In the genomic region with DNA sequence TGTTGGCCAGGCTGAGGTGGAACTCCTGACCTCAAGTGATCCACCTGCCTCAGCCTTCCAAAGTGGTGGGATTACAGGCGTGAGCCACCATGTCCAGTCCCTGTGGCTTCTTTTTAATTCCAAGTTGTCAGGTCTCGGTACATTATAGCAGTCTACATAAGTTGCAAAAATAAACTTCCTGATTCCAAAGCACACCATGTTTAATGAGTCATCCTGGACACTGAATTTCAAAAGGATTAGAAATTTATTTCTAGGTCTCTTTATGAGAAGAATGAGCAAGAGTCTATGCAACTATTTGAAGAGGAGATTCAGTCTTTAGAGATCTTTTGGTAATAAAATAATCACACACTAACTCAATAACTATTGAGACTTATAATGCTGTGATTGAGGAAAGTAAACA, we compare ENCODE assay signal across 19 cellular contexts.
DNase-seq lines count a peak whose midpoint lies in the region; TF ChIP-seq lines count a peak whose summit lies in the region.
"Had no signal": no experiment of that assay in that cellular context is flagged by ENCODE, and none has a peak within 500 bp of the region (broad histone marks: within the 10 kb centered on the region; RNA-seq: fewer than 3 reads in every experiment).

No MANE protein-coding gene starts in this region.

- POLR2A ChIA-PET in MCF 10A (lab: Yijun Ruan, JAX): interaction anchor here (0.6 kb wide), 1 partner anchor 19 kb away, joined by 4 read pairs; no protein-coding TSS in a partner anchor

- CTCF ChIA-PET in MCF 10A (lab: Yijun Ruan, JAX): no interaction called here

- H3K27ac ChIP-seq in breast epithelium (no peak overlapping the region), esophagus muscularis mucosa (replicated peaks in 1 of 4) (no peak overlapping the region)
- H3K27ac ChIP-seq: BLaER1 treated with 17β-estradiol and CSF1 and Interleukin-3, amounts not matched to agents 10 nM and 100 nM; HL-60; SK-N-MC had no signal

- H3K9me3 Mint-ChIP-seq in MCF 10A (ENCODE audit: unreplicated experiment): no peaks in the 10 kb centered on the region
- H3K9me3 Mint-ChIP-seq: H9 had no signal

- WGBS in esophagus muscularis mucosa: 61% methylated on average over 2 of the region's 2 CpGs

- H3K4me3 ChIP-seq in breast epithelium (no peak overlapping the region), MG63 (no peak overlapping the region), esophagus muscularis mucosa (no peak overlapping the region)
- H3K4me3 ChIP-seq: BLaER1 treated with 17β-estradiol and CSF1 and Interleukin-3, amounts not matched to agents 10 nM and 100 nM; SK-N-MC had no signal

- H3K27me3 Mint-ChIP-seq in MCF 10A (ENCODE audit: insufficient read depth, unreplicated experiment): no peaks in the 10 kb centered on the region

- no peak overlapping the region for H3K4me3 Mint-ChIP-seq in MCF 10A (ENCODE audit: unreplicated experiment)
- H3K4me3 Mint-ChIP-seq: H9 had no signal

- no peak for DNase-seq in MCF 10A (ENCODE audit: unreplicated experiment)
- no peak for DNase-seq in breast epithelium (ENCODE audit: low spot score in 2 of 2)
- DNase-seq in MG63: peak; percentile 16
- peak; percentile 15 for DNase-seq in glomerular visceral epithelial cell (ENCODE audit: extremely low spot score)
- DNase-seq in activated CD4-positive, alpha-beta T cell treated with anti-CD3 and anti-CD28 coated beads for 48 hours: no peak
- no peak for DNase-seq in esophagus muscularis mucosa (ENCODE audit: extremely low spot score)
- DNase-seq in NK-92 (lab: John Stamatoyannopoulos, UW; ENCODE audit: unreplicated experiment): no peak
- no peak for DNase-seq in cerebellum (ENCODE audit: low spot score)
- DNase-seq: DMS 273 treated with DMSO at 0.1 percent for 48 hours, H9, KBM-7, NCI-H1092, NCI-H146, NCI-H2081, NCI-H510A, NCI-H774 had no signal

- no peaks in the 10 kb centered on the region for H3K4me1 ChIP-seq in breast epithelium
- H3K4me1 ChIP-seq in esophagus muscularis mucosa: no peaks in the 10 kb centered on the region
- H3K4me1 ChIP-seq: BLaER1 treated with 17β-estradiol and CSF1 and Interleukin-3, amounts not matched to agents 10 nM and 100 nM had no signal

- intact Hi-C loops in MCF 10A (cut with micrococcal nuclease) (no loop called here), breast epithelium (cut with DNase I; ENCODE audit: low total_unique reads) (no loop called here), esophagus muscularis mucosa (cut with DNase I) (no loop called here)

- no peak for TF ChIP-seq CTCF in MCF 10A (IDR thresholded peaks at IDR 0.05; ENCODE audit: unreplicated experiment)
- no peak for TF ChIP-seq CTCF in breast epithelium (IDR thresholded peaks at IDR 0.05)
- no peak for TF ChIP-seq CTCF in esophagus muscularis mucosa (IDR thresholded peaks at IDR 0.05)

- TF ChIP-seq POLR2A in breast epithelium (IDR thresholded peaks at IDR 0.05) (no peak), esophagus muscularis mucosa (IDR thresholded peaks at IDR 0.05; ENCODE audit: low read depth) (no peak)

- H3K9me3 ChIP-seq in breast epithelium: peaks cover 2 to 5% of the 10 kb centered on the region in 2 donors
- no peaks in the 10 kb centered on the region for H3K9me3 ChIP-seq in MG63
- no peaks in the 10 kb centered on the region for H3K9me3 ChIP-seq in esophagus muscularis mucosa

- H3K27me3 ChIP-seq in breast epithelium: no peaks in the 10 kb centered on the region
- H3K27me3 ChIP-seq in MG63: no peaks in the 10 kb centered on the region
- H3K27me3 ChIP-seq in esophagus muscularis mucosa: no peaks in the 10 kb centered on the region
- H3K27me3 ChIP-seq: BLaER1 treated with 17β-estradiol and CSF1 and Interleukin-3, amounts not matched to agents 10 nM and 100 nM had no signal

- no peaks in the 10 kb centered on the region for H3K4me1 Mint-ChIP-seq in MCF 10A (ENCODE audit: insufficient read depth, unreplicated experiment)
- H3K4me1 Mint-ChIP-seq: H9 had no signal

- peaks cover 4% of the 10 kb centered on the region for H3K36me3 Mint-ChIP-seq in MCF 10A (ENCODE audit: insufficient read depth, unreplicated experiment)

- BruUV-seq in MCF 10A (replicated peaks; lab: Mats Ljungman, UMichigan): no TSS peak

- TF ChIP-seq EP300 in esophagus muscularis mucosa (IDR thresholded peaks at IDR 0.05): no peak

- H3K36me3 ChIP-seq in breast epithelium (no peaks in the 10 kb centered on the region), MG63 (no peaks in the 10 kb centered on the region), esophagus muscularis mucosa (no peaks in the 10 kb centered on the region)
- H3K36me3 ChIP-seq: BLaER1 treated with 17β-estradiol and CSF1 and Interleukin-3, amounts not matched to agents 10 nM and 100 nM had no signal

- H3K27ac Mint-ChIP-seq in MCF 10A (ENCODE audit: low read depth, unreplicated experiment): peak overlapping the region; percentile 77

Comparison
In these comparisons a context has a peak if more than half of its experiments do, and no peak if none do; other contexts are left out.
1. DNase-seq: peak in MG63 (single experiment) and glomerular visceral epithelial cell (single experiment); none in MCF 10A (single experiment), breast epithelium (0 of 2), activated CD4-positive, alpha-beta T cell treated with anti-CD3 and anti-CD28 coated beads for 48 hours (single experiment), esophagus muscularis mucosa (single experiment), NK-92 (single experiment) and cerebellum (single experiment).